Comparison of ENCODE assay signal across 9 cellular contexts in genomic region chr17:14784997-14785696, GRCh38.
A peak's percentile ranks its signal among the peaks of the same experiment; 100 is the strongest.
DNase-seq lines count a peak whose midpoint lies in the region; ATAC-seq, FAIRE-seq and TF ChIP-seq lines count a peak whose summit lies in the region.
"Had no signal": no experiment of that assay in that cellular context is flagged by ENCODE, and none has a peak within 500 bp of the region (broad histone marks: within the 10 kb centered on the region; RNA-seq: fewer than 3 reads in every experiment).

No MANE protein-coding gene starts in this region.

- H3K9me3 ChIP-seq in Peyer's patch, result no peaks in the 10 kb centered on the region

- TF ChIP-seq CTCF in GM10248 (IDR thresholded peaks at IDR 0.05; ENCODE audit: control extremely low read depth, extremely low read depth, low read depth, missing control alignments) (peak; percentile 8), WTC11 (IDR thresholded peaks at IDR 0.05) (no peak), Peyer's patch (IDR thresholded peaks at IDR 0.05) (no peak)

- POLR2A ChIA-PET in GM10248 (lab: Yijun Ruan, JAX) (no interaction called here), WTC11 (lab: Charles Lee) (no interaction called here)

- H3K27me3 Mint-ChIP-seq in WTC11 (ENCODE audit: low read depth), result no peaks in the 10 kb centered on the region

- no peak for DNase-seq in GM10248 (ENCODE audit: extremely low spot score)
- DNase-seq in WTC11 (ENCODE audit: low spot score), result peak; percentile 27
- DNase-seq in left lobe of liver (ENCODE audit: low spot score), result peak; percentile 62
- no peak for DNase-seq in NCI-H1092 (lab: John Stamatoyannopoulos, UW)
- no peak for DNase-seq in Peyer's patch
- no peak for DNase-seq in H54 (ENCODE audit: insufficient read length, low spot score)
- no peak for DNase-seq in head of caudate nucleus

- no peak overlapping the region for H3K27ac Mint-ChIP-seq in WTC11

- no peak for TF ChIP-seq POLR2A in Peyer's patch (IDR thresholded peaks at IDR 0.05)
- TF ChIP-seq POLR2A in H54 (IDR thresholded peaks at IDR 0.05; ENCODE audit: low read depth, low read length), result no peak

- H3K27ac ChIP-seq in Peyer's patch, result no peak overlapping the region

- H3K36me3 Mint-ChIP-seq in WTC11, result no peaks in the 10 kb centered on the region

- CTCF ChIA-PET in GM10248 (lab: Yijun Ruan, JAX) (interaction anchor here (0.7 to 1.6 kb wide), 15 partner anchors 9 to 484 kb away, joined by 3 to 9 read pairs (median 4); partner anchors contain the start of gene HS3ST3B1), WTC11 (lab: Charles Lee) (interaction anchor here (0.6 to 1.2 kb wide), 6 partner anchors 29 to 483 kb away, joined by 3 to 4 read pairs (median 3); no protein-coding TSS in a partner anchor)

- ATAC-seq in GM21723 (IDR thresholded peaks at IDR 0.05; ENCODE audit: unreplicated experiment) (peak; percentile 59), WTC11 (peak; percentile 65), left lobe of liver (peak; percentile 99)

- H3K9me3 Mint-ChIP-seq in WTC11, result peaks cover 11% of the 10 kb centered on the region

- no peak overlapping the region for H3K4me3 Mint-ChIP-seq in WTC11

- intact Hi-C loops in head of caudate nucleus (cut with DNase I), result no loop called here

- H3K4me1 Mint-ChIP-seq in WTC11, result peaks cover 20% of the 10 kb centered on the region

- H3K36me3 ChIP-seq in Peyer's patch, result no peaks in the 10 kb centered on the region

- no peak overlapping the region for H3K4me3 ChIP-seq in Peyer's patch
- H3K4me3 ChIP-seq: lung had no signal

- no peaks in the 10 kb centered on the region for H3K27me3 ChIP-seq in Peyer's patch

- H3K4me1 ChIP-seq in Peyer's patch, result no peaks in the 10 kb centered on the region

- FAIRE-seq in H54 (lab: Jason Lieb, UNC), result no peak

TF ChIP-seq in WTC11, 78 proteins besides CTCF, POLR2A, EP300 and RAD21 (continues in another document):
- TF ChIP-seq TP53 (CRISPR knock-in tag; IDR thresholded peaks at IDR 0.05) (no peak), SMAD3 (CRISPR knock-in tag; IDR thresholded peaks at IDR 0.05; ENCODE audit: borderline replicate concordance) (no peak), GTF2I (CRISPR knock-in tag; conservative IDR thresholded peaks at IDR 0.05) (no peak), NR2C2 (CRISPR knock-in tag; IDR thresholded peaks at IDR 0.05) (no peak), TEAD1 (CRISPR knock-in tag; IDR thresholded peaks at IDR 0.05) (no peak), ATF6 (CRISPR knock-in tag; IDR thresholded peaks at IDR 0.05) (no peak), OVOL2 (CRISPR knock-in tag; IDR thresholded peaks at IDR 0.05; ENCODE audit: borderline replicate concordance) (no peak), SMAD4 (CRISPR knock-in tag; IDR thresholded peaks at IDR 0.05) (no peak)
- TF ChIP-seq, protein P1, sequence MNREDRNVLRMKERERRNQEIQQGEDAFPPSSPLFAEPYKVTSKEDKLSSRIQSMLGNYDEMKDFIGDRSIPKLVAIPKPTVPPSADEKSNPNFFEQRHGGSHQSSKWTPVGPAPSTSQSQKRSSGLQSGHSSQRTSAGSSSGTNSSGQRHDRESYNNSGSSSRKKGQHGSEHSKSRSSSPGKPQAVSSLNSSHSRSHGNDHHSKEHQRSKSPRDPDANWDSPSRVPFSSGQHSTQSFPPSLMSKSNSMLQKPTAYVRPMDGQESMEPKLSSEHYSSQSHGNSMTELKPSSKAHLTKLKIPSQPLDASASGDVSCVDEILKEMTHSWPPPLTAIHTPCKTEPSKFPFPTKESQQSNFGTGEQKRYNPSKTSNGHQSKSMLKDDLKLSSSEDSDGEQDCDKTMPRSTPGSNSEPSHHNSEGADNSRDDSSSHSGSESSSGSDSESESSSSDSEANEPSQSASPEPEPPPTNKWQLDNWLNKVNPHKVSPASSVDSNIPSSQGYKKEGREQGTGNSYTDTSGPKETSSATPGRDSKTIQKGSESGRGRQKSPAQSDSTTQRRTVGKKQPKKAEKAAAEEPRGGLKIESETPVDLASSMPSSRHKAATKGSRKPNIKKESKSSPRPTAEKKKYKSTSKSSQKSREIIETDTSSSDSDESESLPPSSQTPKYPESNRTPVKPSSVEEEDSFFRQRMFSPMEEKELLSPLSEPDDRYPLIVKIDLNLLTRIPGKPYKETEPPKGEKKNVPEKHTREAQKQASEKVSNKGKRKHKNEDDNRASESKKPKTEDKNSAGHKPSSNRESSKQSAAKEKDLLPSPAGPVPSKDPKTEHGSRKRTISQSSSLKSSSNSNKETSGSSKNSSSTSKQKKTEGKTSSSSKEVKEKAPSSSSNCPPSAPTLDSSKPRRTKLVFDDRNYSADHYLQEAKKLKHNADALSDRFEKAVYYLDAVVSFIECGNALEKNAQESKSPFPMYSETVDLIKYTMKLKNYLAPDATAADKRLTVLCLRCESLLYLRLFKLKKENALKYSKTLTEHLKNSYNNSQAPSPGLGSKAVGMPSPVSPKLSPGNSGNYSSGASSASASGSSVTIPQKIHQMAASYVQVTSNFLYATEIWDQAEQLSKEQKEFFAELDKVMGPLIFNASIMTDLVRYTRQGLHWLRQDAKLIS (CRISPR knock-in tag; IDR thresholded peaks at IDR 0.05; ENCODE audit: borderline replicate concordance), result no peak
- TF ChIP-seq, protein P2, sequence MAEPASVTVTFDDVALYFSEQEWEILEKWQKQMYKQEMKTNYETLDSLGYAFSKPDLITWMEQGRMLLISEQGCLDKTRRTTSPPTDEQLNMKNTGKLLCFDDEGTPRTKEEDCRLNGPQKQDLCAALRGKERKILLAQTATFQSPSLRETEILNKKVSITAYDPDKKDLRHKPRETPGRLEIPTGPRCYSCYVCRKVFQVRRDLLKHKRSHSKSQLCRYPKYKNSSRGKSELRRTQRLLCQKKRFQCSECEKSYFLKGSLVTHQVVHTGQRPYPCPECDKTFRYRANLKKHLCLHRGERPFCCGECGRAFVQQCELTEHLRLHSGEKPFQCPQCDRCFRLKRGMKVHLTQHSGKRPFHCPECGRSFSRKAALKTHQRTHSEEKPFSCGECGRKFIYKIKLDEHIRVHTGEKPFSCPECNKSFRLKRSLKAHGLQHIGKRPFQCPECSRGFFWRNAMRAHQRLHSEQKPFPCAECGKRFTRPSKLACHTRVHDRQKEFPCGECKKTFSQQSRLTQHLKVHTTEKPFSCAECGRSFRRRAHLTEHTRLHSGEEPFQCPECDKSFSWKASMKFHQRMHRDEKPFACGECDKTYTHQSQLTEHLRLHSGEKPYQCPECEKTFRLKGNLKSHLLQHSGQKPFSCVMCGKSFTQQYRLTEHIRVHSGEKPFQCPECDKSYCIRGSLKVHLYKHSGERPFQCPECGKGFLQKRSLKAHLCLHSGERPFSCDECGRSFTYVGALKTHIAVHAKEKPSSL (CRISPR knock-in tag; conservative IDR thresholded peaks at IDR 0.05), result no peak
- TF ChIP-seq, protein P3, sequence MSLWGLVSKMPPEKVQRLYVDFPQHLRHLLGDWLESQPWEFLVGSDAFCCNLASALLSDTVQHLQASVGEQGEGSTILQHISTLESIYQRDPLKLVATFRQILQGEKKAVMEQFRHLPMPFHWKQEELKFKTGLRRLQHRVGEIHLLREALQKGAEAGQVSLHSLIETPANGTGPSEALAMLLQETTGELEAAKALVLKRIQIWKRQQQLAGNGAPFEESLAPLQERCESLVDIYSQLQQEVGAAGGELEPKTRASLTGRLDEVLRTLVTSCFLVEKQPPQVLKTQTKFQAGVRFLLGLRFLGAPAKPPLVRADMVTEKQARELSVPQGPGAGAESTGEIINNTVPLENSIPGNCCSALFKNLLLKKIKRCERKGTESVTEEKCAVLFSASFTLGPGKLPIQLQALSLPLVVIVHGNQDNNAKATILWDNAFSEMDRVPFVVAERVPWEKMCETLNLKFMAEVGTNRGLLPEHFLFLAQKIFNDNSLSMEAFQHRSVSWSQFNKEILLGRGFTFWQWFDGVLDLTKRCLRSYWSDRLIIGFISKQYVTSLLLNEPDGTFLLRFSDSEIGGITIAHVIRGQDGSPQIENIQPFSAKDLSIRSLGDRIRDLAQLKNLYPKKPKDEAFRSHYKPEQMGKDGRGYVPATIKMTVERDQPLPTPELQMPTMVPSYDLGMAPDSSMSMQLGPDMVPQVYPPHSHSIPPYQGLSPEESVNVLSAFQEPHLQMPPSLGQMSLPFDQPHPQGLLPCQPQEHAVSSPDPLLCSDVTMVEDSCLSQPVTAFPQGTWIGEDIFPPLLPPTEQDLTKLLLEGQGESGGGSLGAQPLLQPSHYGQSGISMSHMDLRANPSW (CRISPR knock-in tag; conservative IDR thresholded peaks at IDR 0.05; ENCODE audit: low read depth), result no peak
- TF ChIP-seq, protein P4, sequence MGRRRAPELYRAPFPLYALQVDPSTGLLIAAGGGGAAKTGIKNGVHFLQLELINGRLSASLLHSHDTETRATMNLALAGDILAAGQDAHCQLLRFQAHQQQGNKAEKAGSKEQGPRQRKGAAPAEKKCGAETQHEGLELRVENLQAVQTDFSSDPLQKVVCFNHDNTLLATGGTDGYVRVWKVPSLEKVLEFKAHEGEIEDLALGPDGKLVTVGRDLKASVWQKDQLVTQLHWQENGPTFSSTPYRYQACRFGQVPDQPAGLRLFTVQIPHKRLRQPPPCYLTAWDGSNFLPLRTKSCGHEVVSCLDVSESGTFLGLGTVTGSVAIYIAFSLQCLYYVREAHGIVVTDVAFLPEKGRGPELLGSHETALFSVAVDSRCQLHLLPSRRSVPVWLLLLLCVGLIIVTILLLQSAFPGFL (CRISPR knock-in tag; IDR thresholded peaks at IDR 0.05; ENCODE audit: borderline replicate concordance), result no peak

Comparison
In these comparisons a context has a peak if more than half of its experiments do, and no peak if none do; other contexts are left out.
1. DNase-seq: peak in WTC11 (single experiment) and left lobe of liver (single experiment); none in GM10248 (single experiment), NCI-H1092 (single experiment), Peyer's patch (0 of 3), H54 (single experiment) and head of caudate nucleus (0 of 42).
2. Peak in every context shown above with its lines, with median percentiles within 50 percentile points of each other: ATAC-seq.